ENCODE assay signal across 22 cellular contexts in genomic region chr2:126779286-126779605, GRCh38.
"Had no signal": no experiment of that assay in that cellular context is flagged by ENCODE, and none has a peak within 500 bp of the region (broad histone marks: within the 10 kb centered on the region; RNA-seq: fewer than 3 reads in every experiment).

No MANE protein-coding gene starts in this region.

- H3K4me3 ChIP-seq: heart left ventricle, pancreas, psoas muscle, right atrium auricular region, testis, transverse colon had no signal

- H3K27ac ChIP-seq: heart left ventricle, pancreas, psoas muscle, right atrium auricular region, testis, transverse colon, VCaP had no signal

- H3K4me1 ChIP-seq: pancreas, psoas muscle, testis had no signal

- H3K36me3 ChIP-seq: heart left ventricle, pancreas, right atrium auricular region, transverse colon had no signal

- ATAC-seq: activated naive CD8-positive, alpha-beta T cell treated with anti-CD3 and anti-CD28 coated beads, Interleukin-2, amount 50 U/mL, for 24 hours; esophagus mucosa; heart left ventricle; left colon; pancreas; psoas muscle; stimulated activated naive CD8-positive, alpha-beta T cell treated with anti-CD3 and anti-CD28 coated beads, Interleukin-15, Interleukin-2, amounts not matched to agents 100 U/mL and 50 U/mL, for 24 hours had no signal

- DNase-seq: activated CD4-positive, alpha-beta T cell treated with anti-CD3 and anti-CD28 coated beads for 4 hours; activated CD4-positive, alpha-beta T cell treated with anti-CD3 and anti-CD28 coated beads, Interleukin-2, amount 50 U/mL, for 4 hours; activated naive CD8-positive, alpha-beta T cell treated with anti-CD3 and anti-CD28 coated beads, Interleukin-2, amount 50 U/mL, for 24 hours; amygdala; central memory CD4-positive, alpha-beta T cell; foreskin fibroblast; heart left ventricle; hypothalamus; immature natural killer cell; left colon; nucleus accumbens; psoas muscle; stimulated activated CD4-positive, alpha-beta T cell treated with anti-CD3 and anti-CD28 coated beads, Interleukin-4, amount 100 ng/mL, for 1 hour; stimulated activated naive CD8-positive, alpha-beta T cell treated with anti-CD3 and anti-CD28 coated beads, Interleukin-15, Interleukin-2, amounts not matched to agents 100 U/mL and 50 U/mL, for 24 hours; SW 1271; T-helper 9 cell; testis; transverse colon had no signal

- H3K27me3 ChIP-seq: pancreas, right atrium auricular region, testis had no signal

- H3K9me3 ChIP-seq: heart left ventricle, pancreas, psoas muscle, right atrium auricular region, testis, transverse colon had no signal
